8 cellular contexts compared by ENCODE assay signal in the genomic region with DNA sequence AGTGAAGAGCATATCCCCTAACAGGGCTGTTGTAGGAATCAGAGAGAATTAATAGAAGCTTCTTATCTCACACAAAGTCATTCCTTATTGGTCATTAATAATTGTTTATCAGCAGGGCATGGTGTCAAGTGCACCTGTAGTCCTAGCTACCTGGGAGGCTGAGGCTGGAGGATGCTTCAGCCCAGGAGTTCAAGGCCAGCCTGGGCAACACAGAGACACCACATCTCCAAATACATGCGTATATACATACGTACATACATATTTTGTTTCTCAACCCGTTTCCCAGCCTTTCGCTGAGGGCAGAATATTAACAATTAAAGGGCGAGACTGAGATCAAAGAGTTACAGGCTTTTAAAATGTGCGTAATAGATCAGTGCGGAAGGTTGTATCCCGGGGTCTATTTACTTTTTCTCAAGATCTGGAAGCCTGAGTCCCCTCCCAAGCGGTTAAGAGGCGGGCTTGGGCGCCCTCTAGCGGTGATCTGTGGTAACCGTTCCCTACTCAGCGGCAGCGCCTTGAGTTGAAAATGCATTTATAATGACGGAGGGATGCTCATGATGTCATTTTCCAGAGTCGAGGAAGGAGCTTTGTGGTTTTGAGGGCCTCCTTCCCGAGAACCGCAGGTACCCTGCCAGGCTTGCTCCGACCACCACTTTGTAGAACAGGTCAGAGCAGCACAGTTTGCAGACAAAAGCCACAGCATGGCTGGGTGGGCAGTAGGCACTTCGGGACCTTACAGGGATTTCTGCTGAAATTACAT.
DNase-seq lines count a peak whose midpoint lies in the region; ATAC-seq and TF ChIP-seq lines count a peak whose summit lies in the region.

No MANE protein-coding gene starts in this region.

- in situ Hi-C loops in HAP-1 (cut with MboI; ENCODE audit: low sequenced_read_pairs) = no loop called here

- H3K27ac Mint-ChIP-seq in CD4-positive, CD25-positive, alpha-beta regulatory T cell = no peak overlapping the region
- no peak overlapping the region for H3K27ac Mint-ChIP-seq in MCF 10A (ENCODE audit: low read depth, unreplicated experiment)

- POLR2A ChIA-PET in MCF 10A (lab: Yijun Ruan, JAX) = interaction anchor here (1.0 kb wide), 1 partner anchor 425 kb away, joined by 3 read pairs; no protein-coding TSS in a partner anchor

- intact Hi-C loops in MCF 10A (cut with micrococcal nuclease) = loop anchor here (1.0 to 5.0 kb wide), 3 partner anchors 58 to 744 kb away; no protein-coding TSS in a partner anchor

- no peaks in the 10 kb centered on the region for H3K9me3 Mint-ChIP-seq in CD4-positive, CD25-positive, alpha-beta regulatory T cell
- no peaks in the 10 kb centered on the region for H3K9me3 Mint-ChIP-seq in MCF 10A (ENCODE audit: unreplicated experiment)

- H3K4me1 ChIP-seq in CD4-positive, CD25-positive, alpha-beta regulatory T cell (ENCODE audit: control insufficient read depth, insufficient read depth, low read length, poor library complexity, severe bottlenecking) = no peaks in the 10 kb centered on the region
- H3K4me1 ChIP-seq in HAP-1 = no peaks in the 10 kb centered on the region

- DNase-seq in CD4-positive, CD25-positive, alpha-beta regulatory T cell = peak; percentile 19 to 51 (median 38)
- DNase-seq in HAP-1 (ENCODE audit: low spot score in 2 of 2) (peak; percentile 49 to 87), NCI-H2171 treated with DMSO at 0.1 percent for 48 hours (lab: John Stamatoyannopoulos, UW) (peak; percentile 60), MCF 10A (ENCODE audit: unreplicated experiment) (peak; percentile 69), iPS-NIHi7 (ENCODE audit: extremely low spot score) (peak; percentile 92)
- DNase-seq in stimulated activated CD4-positive, alpha-beta T cell treated with anti-CD3 and anti-CD28 coated beads, Interleukin-12 subunit alpha, Interleukin-12 subunit beta, amount 100 ng/mL, for 48 hours (ENCODE audit: low read depth in 2 of 3, low spot score in 1 of 3) = peak; percentile 36 to 68 (median 62)

- H3K4me1 Mint-ChIP-seq in CD4-positive, CD25-positive, alpha-beta regulatory T cell = peaks cover 0 to 6% (median 4%) of the 10 kb centered on the region in 4 donors
- no peaks in the 10 kb centered on the region for H3K4me1 Mint-ChIP-seq in MCF 10A (ENCODE audit: insufficient read depth, unreplicated experiment)

- ATAC-seq in CD4-positive, CD25-positive, alpha-beta regulatory T cell (ENCODE audit: low read depth in 2 of 2) = no peak
- ATAC-seq in HG02970 (IDR thresholded peaks at IDR 0.05; ENCODE audit: low FRiP score, unreplicated experiment) = no peak

- H3K9me3 ChIP-seq in CD4-positive, CD25-positive, alpha-beta regulatory T cell (ENCODE audit: control insufficient read depth in 2 of 2, low read length in 2 of 2) = no peaks in the 10 kb centered on the region
- no peaks in the 10 kb centered on the region for H3K9me3 ChIP-seq in HAP-1

- TF ChIP-seq CTCF in VCaP (conservative IDR thresholded peaks at IDR 0.05) (peak; percentile 92), MCF 10A (IDR thresholded peaks at IDR 0.05; ENCODE audit: unreplicated experiment) (peak; percentile 91)

- peaks cover 28% of the 10 kb centered on the region for H3K27me3 Mint-ChIP-seq in CD4-positive, CD25-positive, alpha-beta regulatory T cell
- peaks cover 42% of the 10 kb centered on the region for H3K27me3 Mint-ChIP-seq in MCF 10A (ENCODE audit: insufficient read depth, unreplicated experiment)

- peaks cover 2% of the 10 kb centered on the region for H3K27me3 ChIP-seq in CD4-positive, CD25-positive, alpha-beta regulatory T cell (ENCODE audit: control insufficient read depth, insufficient read depth, low read length)
- H3K27me3 ChIP-seq in HAP-1 (ENCODE audit: low read depth) = peaks cover 8% of the 10 kb centered on the region; the same call in 1 of the 2 replicates

- H3K36me3 ChIP-seq in CD4-positive, CD25-positive, alpha-beta regulatory T cell (ENCODE audit: control insufficient read depth, insufficient read depth, low read length) = no peaks in the 10 kb centered on the region
- H3K36me3 ChIP-seq in HAP-1 (replicated peaks) = no peaks in the 10 kb centered on the region

- no TSS peak for BruUV-seq in MCF 10A (replicated peaks; lab: Mats Ljungman, UMichigan)

- CTCF ChIA-PET in MCF 10A (lab: Yijun Ruan, JAX) = interaction anchor here (0.5 to 5.0 kb wide), 59 partner anchors 10 to 1850 kb away, joined by 3 to 57 read pairs (median 4); no protein-coding TSS in a partner anchor

- no peak overlapping the region for H3K27ac ChIP-seq in CD4-positive, CD25-positive, alpha-beta regulatory T cell (ENCODE audit: insufficient read depth, low read length, poor library complexity, severe bottlenecking)
- peak overlapping the region; percentile 15; the same call in 1 of the 2 replicates for H3K27ac ChIP-seq in VCaP

- H3K36me3 Mint-ChIP-seq in CD4-positive, CD25-positive, alpha-beta regulatory T cell = no peaks in the 10 kb centered on the region
- H3K36me3 Mint-ChIP-seq in MCF 10A (ENCODE audit: insufficient read depth, unreplicated experiment) = no peaks in the 10 kb centered on the region

- no peak overlapping the region for H3K4me3 Mint-ChIP-seq in CD4-positive, CD25-positive, alpha-beta regulatory T cell
- H3K4me3 Mint-ChIP-seq in MCF 10A (ENCODE audit: unreplicated experiment) = no peak overlapping the region

- H3K4me3 ChIP-seq in CD4-positive, CD25-positive, alpha-beta regulatory T cell (ENCODE audit: low read depth, low read length) = no peak overlapping the region
- H3K4me3 ChIP-seq in HAP-1 = no peak overlapping the region

Comparison
In these comparisons a context has a peak if more than half of its experiments do, and no peak if none do; other contexts are left out.
1. DNase-seq: peak in every context shown above with its lines; median percentile 92 in iPS-NIHi7; 69 in MCF 10A; 68 in HAP-1; 62 in stimulated activated CD4-positive, alpha-beta T cell treated with anti-CD3 and anti-CD28 coated beads, Interleukin-12 subunit alpha, Interleukin-12 subunit beta, amount 100 ng/mL, for 48 hours; 60 in NCI-H2171 treated with DMSO at 0.1 percent for 48 hours; 38 in CD4-positive, CD25-positive, alpha-beta regulatory T cell.